15 cellular contexts compared by ENCODE assay signal in genomic region chr14:92960706-92961566, GRCh38. TPM values are rescaled to one million over a fixed set of nuclear protein-coding genes. Genes with fewer than 3 reads are reported as not detected.
A peak's percentile ranks its signal among the peaks of the same experiment; 100 is the strongest.
DNase-seq lines count a peak whose midpoint lies in the region; TF ChIP-seq lines count a peak whose summit lies in the region.
"Had no signal": no experiment of that assay in that cellular context is flagged by ENCODE, and none has a peak within 500 bp of the region (broad histone marks: within the 10 kb centered on the region; RNA-seq: fewer than 3 reads in every experiment).

No MANE protein-coding gene starts in this region.

- intact Hi-C loops in activated CD4-positive, alpha-beta T cell treated with anti-CD3 and anti-CD28 coated beads, Interleukin-2, amount 10 ng/mL, durations not matched to agents 24 days and 14 days (cut with micrococcal nuclease) = loop anchor here (10.0 kb wide), 1 partner anchor 54 kb away; no protein-coding TSS in a partner anchor

- H3K27me3 Mint-ChIP-seq in activated CD4-positive, alpha-beta T cell treated with anti-CD3 and anti-CD28 coated beads, Interleukin-2, amount 10 ng/mL, durations not matched to agents 24 days and 14 days = no peaks in the 10 kb centered on the region
- no peaks in the 10 kb centered on the region for H3K27me3 Mint-ChIP-seq in osteocyte (ENCODE audit: unreplicated experiment)
- H3K27me3 Mint-ChIP-seq: natural killer cell treated with Interleukin-12 subunit alpha and Interleukin-12 subunit beta and Interleukin-15 and Interleukin-18, amount 100 ng/mL, for 72 hours had no signal

- in situ Hi-C loops in astrocyte of the spinal cord (cut with HindIII; ENCODE audit: low sequenced_read_pairs) = no loop called here

- no peaks in the 10 kb centered on the region for H3K9me3 ChIP-seq in BE2C
- H3K9me3 ChIP-seq: Peyer's patch, uterus had no signal

- H3K4me3 Mint-ChIP-seq in activated CD4-positive, alpha-beta T cell treated with anti-CD3 and anti-CD28 coated beads, Interleukin-2, amount 10 ng/mL, durations not matched to agents 24 days and 14 days = no peak overlapping the region
- H3K4me3 Mint-ChIP-seq in osteocyte (ENCODE audit: unreplicated experiment) = no peak overlapping the region
- H3K4me3 Mint-ChIP-seq: activated T-cell treated with anti-CD3 and anti-CD28 coated beads, Interleukin-2, amount 50 U/mL, for 4 hours; CD14-positive monocyte; natural killer cell treated with Interleukin-12 subunit alpha and Interleukin-12 subunit beta and Interleukin-15 and Interleukin-18, amount 100 ng/mL, for 72 hours; WTC11 had no signal

- peaks cover 6% of the 10 kb centered on the region for H3K36me3 Mint-ChIP-seq in activated CD4-positive, alpha-beta T cell treated with anti-CD3 and anti-CD28 coated beads, Interleukin-2, amount 10 ng/mL, durations not matched to agents 24 days and 14 days (ENCODE audit: low read depth)
- H3K36me3 Mint-ChIP-seq in osteocyte (ENCODE audit: unreplicated experiment) = peaks cover 11% of the 10 kb centered on the region
- H3K36me3 Mint-ChIP-seq: natural killer cell treated with Interleukin-12 subunit alpha and Interleukin-12 subunit beta and Interleukin-15 and Interleukin-18, amount 100 ng/mL, for 72 hours had no signal

- H3K4me1 Mint-ChIP-seq in activated CD4-positive, alpha-beta T cell treated with anti-CD3 and anti-CD28 coated beads, Interleukin-2, amount 10 ng/mL, durations not matched to agents 24 days and 14 days = no peaks in the 10 kb centered on the region
- H3K4me1 Mint-ChIP-seq in osteocyte (ENCODE audit: unreplicated experiment) = peaks cover 10% of the 10 kb centered on the region

- H3K4me1 ChIP-seq in BE2C = peaks cover 42% of the 10 kb centered on the region
- H3K4me1 ChIP-seq: uterus had no signal

- H3K36me3 ChIP-seq in BE2C = peaks cover 24% of the 10 kb centered on the region
- H3K36me3 ChIP-seq: uterus had no signal

- no peaks in the 10 kb centered on the region for H3K9me3 Mint-ChIP-seq in activated CD4-positive, alpha-beta T cell treated with anti-CD3 and anti-CD28 coated beads, Interleukin-2, amount 10 ng/mL, durations not matched to agents 24 days and 14 days
- no peaks in the 10 kb centered on the region for H3K9me3 Mint-ChIP-seq in osteocyte (ENCODE audit: unreplicated experiment)
- H3K9me3 Mint-ChIP-seq: activated T-cell treated with anti-CD3 and anti-CD28 coated beads, Interleukin-2, amount 50 U/mL, for 4 hours; natural killer cell treated with Interleukin-12 subunit alpha and Interleukin-12 subunit beta and Interleukin-15 and Interleukin-18, amount 100 ng/mL, for 72 hours had no signal

- TF ChIP-seq CTCF in astrocyte of the spinal cord (IDR thresholded peaks at IDR 0.05; ENCODE audit: low read depth, low read length) (no peak), BE2C (IDR thresholded peaks at IDR 0.05; ENCODE audit: low read depth, low read length) (no peak), osteocyte (IDR thresholded peaks at IDR 0.05) (no peak)

- DNase-seq in AG08396 (ENCODE audit: low spot score) (peak; percentile 66), LHCN-M2 (ENCODE audit: low read depth) (peak; percentile 59), astrocyte of the spinal cord (ENCODE audit: low read depth, low spot score) (peak; percentile 51), islet precursor cell (peak; percentile 71), BE2C (no peak), osteocyte (ENCODE audit: extremely low spot score, unreplicated experiment) (no peak), SK-N-DZ (ENCODE audit: low spot score) (no peak)
- DNase-seq in activated CD4-positive, alpha-beta T cell treated with anti-CD3 and anti-CD28 coated beads, Interleukin-2, amount 10 ng/mL, durations not matched to agents 24 days and 14 days = no peak
- DNase-seq: activated T-cell treated with anti-CD3 and anti-CD28 coated beads, Interleukin-2, amount 50 U/mL, for 4 hours; KBM-7; Peyer's patch; uterus had no signal

- H3K27me3 ChIP-seq in BE2C = no peaks in the 10 kb centered on the region
- H3K27me3 ChIP-seq: Peyer's patch, uterus had no signal

- H3K4me3 ChIP-seq in astrocyte of the spinal cord (ENCODE audit: low read depth, low read length) (no peak overlapping the region), BE2C (ENCODE audit: low read depth, low read length) (no peak overlapping the region)
- H3K4me3 ChIP-seq: Peyer's patch, uterus had no signal

- no peak overlapping the region for H3K27ac Mint-ChIP-seq in activated CD4-positive, alpha-beta T cell treated with anti-CD3 and anti-CD28 coated beads, Interleukin-2, amount 10 ng/mL, durations not matched to agents 24 days and 14 days
- H3K27ac Mint-ChIP-seq in osteocyte (ENCODE audit: unreplicated experiment) = no peak overlapping the region
- H3K27ac Mint-ChIP-seq: natural killer cell treated with Interleukin-12 subunit alpha and Interleukin-12 subunit beta and Interleukin-15 and Interleukin-18, amount 100 ng/mL, for 72 hours; WTC11 had no signal

RNA-seq across cellular contexts. Expression of gene CHGA, which starts 38.0 kb away (rescaled TPM):
- total RNA-seq in LHCN-M2 (2014; rRNA removed) (not detected in 2 replicates), osteocyte (0.27 TPM in 1 of 2 replicates, not detected in the other)
- polyA plus RNA-seq in LHCN-M2 (2012) = not detected
- 6,216 TPM for polyA plus RNA-seq in BE2C (2012; ENCODE audit: insufficient read depth, insufficient read length, low read depth)
- not detected in 2 replicates for total RNA-seq in activated CD4-positive, alpha-beta T cell treated with anti-CD3 and anti-CD28 coated beads, Interleukin-2, amount 10 ng/mL, durations not matched to agents 24 days and 14 days
- 280 and 407 TPM in 2 replicates for polyA plus RNA-seq in SK-N-DZ (2014; cell fraction: cytosol; rRNA removed)
- 301 and 334 TPM in 2 replicates for polyA plus RNA-seq in SK-N-DZ (2014; cell fraction: nucleus; rRNA removed)
- total RNA-seq: natural killer cell treated with Interleukin-12 subunit alpha and Interleukin-12 subunit beta and Interleukin-15 and Interleukin-18, amount 100 ng/mL, for 72 hours had no signal
- polyA plus RNA-seq: CD14-positive monocyte had no signal

Comparison
In these comparisons a context has a peak if more than half of its experiments do, and no peak if none do; other contexts are left out.
1. DNase-seq: peak in AG08396 (single experiment), LHCN-M2 (single experiment), astrocyte of the spinal cord (single experiment) and islet precursor cell (single experiment); none in BE2C (single experiment), activated CD4-positive, alpha-beta T cell treated with anti-CD3 and anti-CD28 coated beads, Interleukin-2, amount 10 ng/mL, durations not matched to agents 24 days and 14 days (single experiment), osteocyte (single experiment) and SK-N-DZ (single experiment).